In the genomic region with DNA sequence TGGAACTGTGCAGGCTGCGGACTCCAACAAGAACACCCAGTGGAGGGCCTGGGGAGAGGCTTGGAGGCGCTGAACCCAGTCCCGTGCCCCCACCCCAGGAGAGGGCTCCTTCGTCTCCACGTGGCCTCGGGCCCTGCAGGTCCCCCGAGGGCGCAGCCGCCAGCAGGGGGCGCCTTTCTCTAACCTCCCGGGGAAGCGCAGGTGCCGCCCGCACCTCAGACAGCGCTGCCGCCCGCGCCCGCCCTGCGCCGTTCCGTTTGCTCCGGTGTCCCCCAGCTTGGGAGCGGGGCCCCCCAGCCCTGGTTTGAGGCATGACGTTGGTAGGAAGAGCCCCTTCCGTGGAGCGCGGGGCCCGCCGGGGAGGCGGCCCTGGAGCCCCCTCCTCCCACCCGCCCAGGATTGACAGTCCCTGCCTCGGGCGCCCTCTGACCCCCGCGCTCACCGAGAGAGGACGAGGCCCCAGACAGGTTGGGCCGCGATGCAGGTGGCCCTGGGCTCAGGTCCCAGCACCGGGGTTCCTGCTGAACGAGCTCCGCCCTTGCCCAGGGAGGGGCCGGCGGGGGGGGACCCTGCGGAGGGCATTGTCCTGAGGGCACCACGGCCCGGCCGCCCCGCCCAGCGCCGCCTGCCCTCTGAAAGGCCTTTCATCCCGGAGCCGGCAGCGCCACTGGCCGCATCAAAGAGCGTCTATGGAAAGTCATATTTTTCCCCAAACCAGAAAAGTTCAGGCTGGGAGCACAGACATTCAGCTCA, we compare ENCODE assay signal across 9 cellular contexts. TPM values are rescaled to one million over a fixed set of nuclear protein-coding genes. Genes with fewer than 3 reads are reported as not detected.
DNase-seq lines count a peak whose midpoint lies in the region; ATAC-seq and TF ChIP-seq lines count a peak whose summit lies in the region.
"Had no signal": no experiment of that assay in that cellular context is flagged by ENCODE, and none has a peak within 500 bp of the region (broad histone marks: within the 10 kb centered on the region; RNA-seq: fewer than 3 reads in every experiment).

No MANE protein-coding gene starts in this region.

- peak; percentile 26 for TF ChIP-seq POLR2A in right lobe of liver (IDR thresholded peaks at IDR 0.05)

- H3K4me1 ChIP-seq in right lobe of liver: peaks cover 0 to 19% (median 4%) of the 10 kb centered on the region in 4 donors

- 6% methylated on average over 5 of the region's 57 CpGs for WGBS in right lobe of liver (ENCODE audit: insufficient coverage, low coverage, low lambda C conversion rate, missing lambda C conversion rate)

- H3K4me3 ChIP-seq in right lobe of liver: peak overlapping the region; percentile 33 to 53 (median 35)

- H3K27ac ChIP-seq in right lobe of liver: peak overlapping the region; percentile 5 to 76 (median 56)

- peak; percentile 56 for DNase-seq in GDM1 (lab: John Stamatoyannopoulos, UW)
- peak; percentile 56 for DNase-seq in NCI-H2107 (lab: John Stamatoyannopoulos, UW)
- DNase-seq in activated CD4-positive, alpha-beta T cell treated with anti-CD3 and anti-CD28 coated beads, Interleukin-2, amount 50 U/mL, for 1 hour: peak; percentile 93
- peak; percentile 17 for DNase-seq in dedifferentiated amniotic fluid mesenchymal stem cell (ENCODE audit: extremely low spot score)
- peak; percentile 87 to 91 (median 89) for DNase-seq in right lobe of liver
- peak; percentile 86 to 98 for DNase-seq in stimulated activated CD4-positive, alpha-beta T cell treated with anti-CD3 and anti-CD28 coated beads, Interleukin-4, amount 100 ng/mL, for 4 hours

- ATAC-seq in right lobe of liver (peak; percentile 88 to 93 (median 90)), GM19023 (IDR thresholded peaks at IDR 0.05; ENCODE audit: unreplicated experiment) (no peak), GM21515 (IDR thresholded peaks at IDR 0.05; ENCODE audit: unreplicated experiment) (no peak)

- H3K9me3 ChIP-seq in right lobe of liver: no peaks in the 10 kb centered on the region

- no peaks in the 10 kb centered on the region for H3K27me3 ChIP-seq in right lobe of liver

- no peaks in the 10 kb centered on the region for H3K36me3 ChIP-seq in right lobe of liver

- intact Hi-C loops in right lobe of liver (cut with DNase I): no loop called here

- peak; percentile 86 to 96 (median 95) for TF ChIP-seq CTCF in right lobe of liver (IDR thresholded peaks at IDR 0.05)

RNA-seq across cellular contexts. Expression of a gene that starts 42.9 kb away (rescaled TPM):
- total RNA-seq in right lobe of liver: not detected
- total RNA-seq: mononuclear cell had no signal

Comparison
In these comparisons a context has a peak if more than half of its experiments do, and no peak if none do; other contexts are left out.
1. DNase-seq: peak in every context shown above with its lines; median percentile 93 in activated CD4-positive, alpha-beta T cell treated with anti-CD3 and anti-CD28 coated beads, Interleukin-2, amount 50 U/mL, for 1 hour; 92 in stimulated activated CD4-positive, alpha-beta T cell treated with anti-CD3 and anti-CD28 coated beads, Interleukin-4, amount 100 ng/mL, for 4 hours; 89 in right lobe of liver; 56 in GDM1; 56 in NCI-H2107; 17 in dedifferentiated amniotic fluid mesenchymal stem cell.
2. ATAC-seq: peak in right lobe of liver (4 of 4); none in GM19023 (single experiment) and GM21515 (single experiment).